6 cellular contexts compared by ENCODE assay signal in the genomic region with DNA sequence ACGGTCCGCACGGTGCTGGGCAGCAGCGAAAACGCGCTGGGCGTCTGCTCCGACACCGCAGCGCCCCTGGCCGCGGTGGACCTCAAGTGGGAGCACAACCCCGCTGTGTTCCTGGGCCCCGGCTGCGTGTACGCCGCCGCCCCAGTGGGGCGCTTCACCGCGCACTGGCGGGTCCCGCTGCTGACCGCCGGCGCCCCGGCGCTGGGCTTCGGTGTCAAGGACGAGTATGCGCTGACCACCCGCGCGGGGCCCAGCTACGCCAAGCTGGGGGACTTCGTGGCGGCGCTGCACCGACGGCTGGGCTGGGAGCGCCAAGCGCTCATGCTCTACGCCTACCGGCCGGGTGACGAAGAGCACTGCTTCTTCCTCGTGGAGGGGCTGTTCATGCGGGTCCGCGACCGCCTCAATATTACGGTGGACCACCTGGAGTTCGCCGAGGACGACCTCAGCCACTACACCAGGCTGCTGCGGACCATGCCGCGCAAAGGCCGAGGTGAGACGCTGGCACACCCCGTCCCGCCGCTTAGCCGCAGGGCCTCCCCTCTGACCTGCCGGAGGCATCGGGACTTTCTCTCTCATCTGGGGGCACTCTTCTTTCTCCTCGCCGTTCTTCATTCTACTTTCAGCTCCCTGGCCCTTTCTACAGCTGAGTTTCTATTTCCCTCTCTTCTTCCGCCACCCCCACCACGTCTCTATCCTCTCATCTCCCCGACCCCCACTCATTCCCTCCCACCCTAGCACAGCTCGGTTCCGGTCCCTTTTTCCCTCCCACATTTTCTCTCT. TPM values are rescaled to one million over a fixed set of nuclear protein-coding genes. Genes with fewer than 3 reads are reported as not detected.
A peak's percentile ranks its signal among the peaks of the same experiment; 100 is the strongest.
DNase-seq lines count a peak whose midpoint lies in the region; ATAC-seq, FAIRE-seq and TF ChIP-seq lines count a peak whose summit lies in the region.

No MANE protein-coding gene starts in this region.

- H3F3A ChIP-seq in PC-9 (ENCODE audit: insufficient read depth, low read depth), result peaks cover 10% of the 10 kb centered on the region; the same call in 1 of the 2 replicates

- ATAC-seq in HG03432 (IDR thresholded peaks at IDR 0.05; ENCODE audit: unreplicated experiment) (no peak), GM18520 (IDR thresholded peaks at IDR 0.05; ENCODE audit: unreplicated experiment) (no peak)

- intact Hi-C loops in PC-9 (cut with micrococcal nuclease; ENCODE audit: unreplicated experiment), result loop anchor here (5.0 to 10.0 kb wide), 2 partner anchors 48 to 325 kb away; a partner anchor contains a TSS

- H3K79me2 ChIP-seq in PC-9 (ENCODE audit: low read depth), result no peaks in the 10 kb centered on the region

- H3K9me2 ChIP-seq in PC-9 (ENCODE audit: insufficient read depth), result no peaks in the 10 kb centered on the region

- POLR2A ChIA-PET in PC-9 (lab: Charles Lee; ENCODE audit: unreplicated experiment), result interaction anchor here (0.7 kb wide), 1 partner anchor 67 kb away, joined by 3 read pairs; a partner anchor contains a TSS

- TF ChIP-seq CTCF in bronchial epithelial cell (IDR thresholded peaks at IDR 0.05; ENCODE audit: insufficient read depth, low read length, severe bottlenecking) (no peak), PC-9 (conservative IDR thresholded peaks at IDR 0.05) (no peak)

- no peaks in the 10 kb centered on the region for H4K20me1 ChIP-seq in PC-9 (ENCODE audit: insufficient read depth)

- DNase-seq in NOMO-1 treated with DMSO at 0.1 percent for 48 hours (lab: John Stamatoyannopoulos, UW; ENCODE audit: unreplicated experiment), result peak; percentile 21
- DNase-seq in bronchial epithelial cell (ENCODE audit: low read depth), result no peak
- no peak for DNase-seq in PC-9

- peaks cover 20% of the 10 kb centered on the region for H3K4me1 ChIP-seq in neuron (ENCODE audit: insufficient read depth, low read length)
- no peaks in the 10 kb centered on the region for H3K4me1 ChIP-seq in PC-9 (replicated peaks; ENCODE audit: insufficient read depth)

- peak overlapping the region; percentile 19 for H3K4me3 ChIP-seq in bronchial epithelial cell (ENCODE audit: low read depth, low read length)
- H3K4me3 ChIP-seq in neuron (ENCODE audit: low read length), result peak overlapping the region; percentile 35
- H3K4me3 ChIP-seq in PC-9, result no peak overlapping the region

- no peak overlapping the region; the same call in 1 of the 2 replicates for H3K4me2 ChIP-seq in PC-9

- no peaks in the 10 kb centered on the region for H3K9me3 ChIP-seq in neuron (ENCODE audit: low read length)
- H3K9me3 ChIP-seq in PC-9 (ENCODE audit: insufficient read depth, low read depth), result no peaks in the 10 kb centered on the region

- H3K27me3 ChIP-seq in bronchial epithelial cell (ENCODE audit: control insufficient read depth, insufficient read depth, low read length) (peaks cover 27% of the 10 kb centered on the region), neuron (ENCODE audit: insufficient read depth, low read length) (peaks cover 62% of the 10 kb centered on the region), PC-9 (ENCODE audit: insufficient read depth, low read depth) (peaks cover 9% of the 10 kb centered on the region; the same call in 1 of the 2 replicates)

- FAIRE-seq in bronchial epithelial cell (lab: Jason Lieb, UNC), result no peak

- H2AFZ ChIP-seq in neuron (ENCODE audit: low read depth, low read length) (peak overlapping the region; percentile 83), PC-9 (no peak overlapping the region)

- CTCF ChIA-PET in PC-9 (lab: Charles Lee), result no interaction called here

- H3K27ac ChIP-seq in PC-9, result no peak overlapping the region

- no peaks in the 10 kb centered on the region for H3K36me3 ChIP-seq in bronchial epithelial cell (ENCODE audit: control insufficient read depth, insufficient read depth, low read length)
- H3K36me3 ChIP-seq in neuron (ENCODE audit: insufficient read depth, low read length), result no peaks in the 10 kb centered on the region
- H3K36me3 ChIP-seq in PC-9 (ENCODE audit: low read depth), result no peaks in the 10 kb centered on the region

- BruUV-seq in PC-9 (replicated peaks; lab: Mats Ljungman, UMichigan), result no TSS peak

RNA-seq across cellular contexts. Expression of a gene that starts 1.0 kb away (rescaled TPM):
- total RNA-seq in bronchial epithelial cell (under 0.01 TPM in 1 of 2 replicates, not detected in the other), PC-9 (2021) (0.53 and 0.98 TPM in 2 replicates)

RNA-seq across cellular contexts. Expression of a gene that starts 8.7 kb away (rescaled TPM):
- 78.9 and 114 TPM in 2 replicates for total RNA-seq in bronchial epithelial cell
- 131 and 145 TPM in 2 replicates for total RNA-seq in PC-9 (2021)

RNA-seq across cellular contexts. Expression of a gene that starts 21.0 kb away (rescaled TPM):
- 59.5 and 61.4 TPM in 2 replicates for total RNA-seq in bronchial epithelial cell
- 25.4 and 29.5 TPM in 2 replicates for total RNA-seq in PC-9 (2021)

RNA-seq across cellular contexts. Expression of a gene that starts 45.7 kb away (rescaled TPM):
- total RNA-seq in bronchial epithelial cell, result 51.9 and 61.2 TPM in 2 replicates
- total RNA-seq in PC-9 (2021), result 75.1 and 83.9 TPM in 2 replicates

RNA-seq across cellular contexts. Expression of a gene that starts 48.3 kb away (rescaled TPM):
- total RNA-seq in bronchial epithelial cell (12.6 and 12.7 TPM in 2 replicates), PC-9 (2021) (62.5 and 91.7 TPM in 2 replicates)
